ENCODE assay signal across 1 cellular context in the genomic region with DNA sequence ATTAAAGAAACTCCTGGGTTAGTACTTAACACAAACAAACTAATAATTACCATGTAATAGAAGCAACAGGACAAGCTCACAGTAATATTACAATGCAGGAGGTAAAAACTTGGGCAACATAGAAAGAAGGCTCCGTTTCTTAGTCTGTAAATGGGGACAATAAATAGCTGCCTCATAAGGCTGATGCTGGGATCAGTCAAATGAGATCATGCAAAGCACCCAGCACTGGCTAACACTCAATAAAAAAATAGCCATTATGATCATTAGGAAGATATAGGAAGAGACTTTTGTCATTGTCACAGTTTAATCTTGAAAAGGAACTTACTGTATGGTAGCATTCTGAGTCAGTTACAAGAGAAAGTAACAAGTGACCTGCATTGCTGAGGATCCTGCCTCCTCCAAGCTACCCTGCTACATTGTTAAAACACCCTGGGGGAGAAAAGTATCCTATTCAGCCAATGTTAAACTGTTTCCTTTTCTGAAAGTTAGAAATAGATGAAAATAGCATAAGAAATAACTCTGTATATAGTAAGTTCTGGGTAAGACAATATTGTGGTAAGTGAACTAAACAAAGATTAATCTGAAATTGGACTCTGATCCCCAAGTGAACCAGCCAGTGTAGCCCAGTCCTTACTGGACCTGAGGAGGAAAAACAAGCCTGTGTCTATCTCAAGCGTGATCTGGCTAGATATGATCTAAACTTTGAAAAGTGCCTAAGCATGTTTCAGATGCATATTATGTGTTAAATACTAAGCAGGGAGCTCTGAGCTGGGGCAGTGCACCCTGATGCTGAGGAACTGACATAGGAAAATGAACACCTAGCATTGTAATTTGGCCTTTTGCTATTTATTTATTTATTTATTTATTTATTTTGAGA.
TF ChIP-seq lines count a peak whose summit lies in the region.

No MANE protein-coding gene starts in this region.

TF ChIP-seq in K562, 482 proteins besides CTCF, POLR2A, EP300 and RAD21 (continued from another document):
- TF ChIP-seq MAZ (CRISPR knock-in tag; conservative IDR thresholded peaks at IDR 0.05 in 1 of 2, IDR thresholded peaks at IDR 0.05 in 1 of 2) = no peak
- no peak for TF ChIP-seq CBX1 (IDR thresholded peaks at IDR 0.05; ENCODE audit: low read depth)
- TF ChIP-seq SNIP1 (IDR thresholded peaks at IDR 0.05; ENCODE audit: low read depth) = no peak
- peak in 1 of 2 experiments; percentile 30; a peak in 1 of 4 replicates for TF ChIP-seq MLLT1 (IDR thresholded peaks at IDR 0.05)
- TF ChIP-seq XRCC5 (IDR thresholded peaks at IDR 0.05; ENCODE audit: low read depth, low read length) = no peak
- TF ChIP-seq ZFP91 (CRISPR knock-in tag; IDR thresholded peaks at IDR 0.05) = no peak
- no peak for TF ChIP-seq CBFA2T2 (conservative IDR thresholded peaks at IDR 0.05)
- TF ChIP-seq ZNF134 (CRISPR knock-in tag; conservative IDR thresholded peaks at IDR 0.05) = no peak
- TF ChIP-seq TEAD2 (tag; IDR thresholded peaks at IDR 0.05) = no peak
- TF ChIP-seq BRD4 (IDR thresholded peaks at IDR 0.05) = peak; percentile 84; the same call in 1 of the 2 replicates
- TF ChIP-seq STAT5A (IDR thresholded peaks at IDR 0.05; ENCODE audit: borderline replicate concordance, low read length) = no peak
- TF ChIP-seq, protein P1, sequence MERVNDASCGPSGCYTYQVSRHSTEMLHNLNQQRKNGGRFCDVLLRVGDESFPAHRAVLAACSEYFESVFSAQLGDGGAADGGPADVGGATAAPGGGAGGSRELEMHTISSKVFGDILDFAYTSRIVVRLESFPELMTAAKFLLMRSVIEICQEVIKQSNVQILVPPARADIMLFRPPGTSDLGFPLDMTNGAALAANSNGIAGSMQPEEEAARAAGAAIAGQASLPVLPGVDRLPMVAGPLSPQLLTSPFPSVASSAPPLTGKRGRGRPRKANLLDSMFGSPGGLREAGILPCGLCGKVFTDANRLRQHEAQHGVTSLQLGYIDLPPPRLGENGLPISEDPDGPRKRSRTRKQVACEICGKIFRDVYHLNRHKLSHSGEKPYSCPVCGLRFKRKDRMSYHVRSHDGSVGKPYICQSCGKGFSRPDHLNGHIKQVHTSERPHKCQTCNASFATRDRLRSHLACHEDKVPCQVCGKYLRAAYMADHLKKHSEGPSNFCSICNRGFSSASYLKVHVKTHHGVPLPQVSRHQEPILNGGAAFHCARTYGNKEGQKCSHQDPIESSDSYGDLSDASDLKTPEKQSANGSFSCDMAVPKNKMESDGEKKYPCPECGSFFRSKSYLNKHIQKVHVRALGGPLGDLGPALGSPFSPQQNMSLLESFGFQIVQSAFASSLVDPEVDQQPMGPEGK (CRISPR knock-in tag; IDR thresholded peaks at IDR 0.05; ENCODE audit: borderline replicate concordance) = 0 out of 2 replicates have a peak, but pooled peaks have one; percentile 18
- TF ChIP-seq ZNF699 (CRISPR knock-in tag; IDR thresholded peaks at IDR 0.05; ENCODE audit: insufficient replicate concordance) = no peak
- no peak for TF ChIP-seq HDAC3 (IDR thresholded peaks at IDR 0.05; ENCODE audit: borderline replicate concordance, partially characterized antibody)
- TF ChIP-seq RBBP5 (IDR thresholded peaks at IDR 0.05; ENCODE audit: borderline replicate concordance, insufficient read depth, low read length, poor library complexity, severe bottlenecking) = no peak
- 0 out of 2 replicates have a peak, but pooled peaks have one; percentile 18 for TF ChIP-seq ELF1 (tag; IDR thresholded peaks at IDR 0.05)
- no peak for TF ChIP-seq NBN (IDR thresholded peaks at IDR 0.05; ENCODE audit: low read depth)
- TF ChIP-seq ZNF764 (CRISPR knock-in tag; IDR thresholded peaks at IDR 0.05; ENCODE audit: low read depth) = no peak
- TF ChIP-seq ATF3 (IDR thresholded peaks at IDR 0.05) = 0 out of 2 replicates have a peak, but pooled peaks have one; percentile 20
- TF ChIP-seq ATF3 (CRISPR knock-in tag; conservative IDR thresholded peaks at IDR 0.05) = no peak
- TF ChIP-seq DNMT1 (IDR thresholded peaks at IDR 0.05) = no peak
- TF ChIP-seq NCOA6 (IDR thresholded peaks at IDR 0.05) = no peak
- no peak for TF ChIP-seq ZNF253 (CRISPR knock-in tag; conservative IDR thresholded peaks at IDR 0.05)
- TF ChIP-seq SMAD3 (CRISPR knock-in tag; conservative IDR thresholded peaks at IDR 0.05) = no peak
